Comparison of ENCODE assay signal across 1 cellular context in the genomic region with DNA sequence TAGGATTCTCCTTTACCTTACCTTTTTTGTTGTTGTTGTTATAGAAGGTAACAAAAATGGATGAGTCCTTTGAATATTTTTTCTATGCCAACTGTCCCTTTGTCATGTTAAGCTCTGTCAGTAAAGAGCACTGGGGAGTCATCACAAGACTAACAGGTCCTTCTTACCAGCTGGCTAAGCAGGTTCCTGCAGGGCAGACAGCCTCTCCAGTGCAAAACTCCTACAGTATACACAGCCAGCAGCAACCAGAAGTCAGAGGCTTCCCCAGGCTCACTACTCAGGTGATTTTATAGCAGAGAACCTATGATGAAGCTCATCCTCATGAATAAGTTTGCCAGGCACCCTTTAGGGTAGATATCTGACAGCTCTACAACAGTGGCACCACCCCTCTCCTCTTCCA.
TF ChIP-seq lines count a peak whose summit lies in the region.

No MANE protein-coding gene starts in this region.

TF ChIP-seq in H1, 55 proteins besides CTCF, POLR2A, EP300 and RAD21 (continued from another document):
- TF ChIP-seq GTF2F1 (IDR thresholded peaks at IDR 0.05; ENCODE audit: borderline replicate concordance, low read depth, low read length) (no peak), ZNF274 (IDR thresholded peaks at IDR 0.05; ENCODE audit: borderline replicate concordance, extremely low read depth, low read length) (no peak), MAFK (IDR thresholded peaks at IDR 0.05; ENCODE audit: low read depth, low read length) (no peak)
